Comparison of ENCODE assay signal across 12 cellular contexts in the genomic region with DNA sequence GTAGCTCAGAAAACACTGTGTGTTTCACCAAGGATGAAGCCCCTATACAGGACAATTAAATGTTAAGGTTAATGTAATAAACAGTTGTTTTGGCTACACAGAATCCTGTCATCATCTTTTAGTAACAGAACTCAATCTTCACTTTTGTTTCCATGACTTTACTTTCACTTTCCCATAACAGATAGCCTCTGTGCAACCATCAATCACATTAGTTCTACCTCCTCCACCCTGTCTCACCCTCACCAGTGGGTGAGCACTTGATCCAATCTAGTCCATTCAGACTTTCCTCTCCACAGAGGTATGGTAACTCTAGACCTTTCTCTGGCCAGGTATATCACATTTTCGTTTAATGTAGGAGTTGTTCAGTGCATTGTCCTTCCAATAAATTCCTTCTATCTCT.
DNase-seq lines count a peak whose midpoint lies in the region; ATAC-seq and TF ChIP-seq lines count a peak whose summit lies in the region.
"Had no signal": no experiment of that assay in that cellular context is flagged by ENCODE, and none has a peak within 500 bp of the region (broad histone marks: within the 10 kb centered on the region; RNA-seq: fewer than 3 reads in every experiment).

No MANE protein-coding gene starts in this region.

- no peak overlapping the region for H3K4me3 ChIP-seq in aorta (ENCODE audit: low read length in 2 of 2)
- H3K4me3 ChIP-seq: tibial nerve had no signal

- no peak for TF ChIP-seq CTCF in VCaP (conservative IDR thresholded peaks at IDR 0.05)

- 71 to 72% methylated on average over 1 of the region's 1 CpG for WGBS in aorta, 2 donors

- DNase-seq in ACHN: peak; percentile 23
- no peak for DNase-seq in GM19238 (ENCODE audit: insufficient read length, low spot score)
- no peak for DNase-seq in HT-29 (ENCODE audit: low spot score)
- DNase-seq in NK-92 (lab: John Stamatoyannopoulos, UW; ENCODE audit: unreplicated experiment): no peak
- DNase-seq in aorta: no peak
- DNase-seq: activated naive CD4-positive, alpha-beta T cell; effector memory CD8-positive, alpha-beta T cell; MM.1S had no signal

- no peaks in the 10 kb centered on the region for H3K27me3 ChIP-seq in aorta (ENCODE audit: control insufficient read depth in 1 of 2, insufficient read depth in 2 of 2, low read length in 1 of 2)
- H3K27me3 ChIP-seq: tibial nerve had no signal

- no peaks in the 10 kb centered on the region for H3K36me3 ChIP-seq in aorta (ENCODE audit: control insufficient read depth in 1 of 2, insufficient read depth in 2 of 2, low read length in 1 of 2)
- H3K36me3 ChIP-seq: tibial nerve had no signal

- H3K27ac ChIP-seq in VCaP (peak overlapping the region; percentile 26), aorta (ENCODE audit: low read depth in 1 of 2, low read length in 2 of 2) (no peak overlapping the region)
- H3K27ac ChIP-seq: tibial nerve had no signal

- H3K4me1 ChIP-seq in aorta (ENCODE audit: control insufficient read depth in 1 of 2, insufficient read depth in 2 of 2, low read length in 2 of 2): no peaks in the 10 kb centered on the region

- H3K9me3 ChIP-seq in aorta (ENCODE audit: control insufficient read depth, low read length): no peaks in the 10 kb centered on the region
- H3K9me3 ChIP-seq: tibial nerve had no signal

- in situ Hi-C loops in ACHN (cut with HindIII; ENCODE audit: low pct_ligation_motif_present, low pct_unique_long_range_greater_than_20kb, low sequenced_read_pairs): no loop called here

- intact Hi-C loops in aorta (cut with DNase I): no loop called here

- peak; percentile 81 for ATAC-seq in GM18520 (IDR thresholded peaks at IDR 0.05; ENCODE audit: unreplicated experiment)
- peak; percentile 56 for ATAC-seq in HG02885 (IDR thresholded peaks at IDR 0.05; ENCODE audit: poor library complexity, unreplicated experiment)
- no peak for ATAC-seq in aorta (ENCODE audit: low FRiP score)
- ATAC-seq: effector memory CD8-positive, alpha-beta T cell had no signal
